Comparison of ENCODE assay signal across 8 cellular contexts in the genomic region with DNA sequence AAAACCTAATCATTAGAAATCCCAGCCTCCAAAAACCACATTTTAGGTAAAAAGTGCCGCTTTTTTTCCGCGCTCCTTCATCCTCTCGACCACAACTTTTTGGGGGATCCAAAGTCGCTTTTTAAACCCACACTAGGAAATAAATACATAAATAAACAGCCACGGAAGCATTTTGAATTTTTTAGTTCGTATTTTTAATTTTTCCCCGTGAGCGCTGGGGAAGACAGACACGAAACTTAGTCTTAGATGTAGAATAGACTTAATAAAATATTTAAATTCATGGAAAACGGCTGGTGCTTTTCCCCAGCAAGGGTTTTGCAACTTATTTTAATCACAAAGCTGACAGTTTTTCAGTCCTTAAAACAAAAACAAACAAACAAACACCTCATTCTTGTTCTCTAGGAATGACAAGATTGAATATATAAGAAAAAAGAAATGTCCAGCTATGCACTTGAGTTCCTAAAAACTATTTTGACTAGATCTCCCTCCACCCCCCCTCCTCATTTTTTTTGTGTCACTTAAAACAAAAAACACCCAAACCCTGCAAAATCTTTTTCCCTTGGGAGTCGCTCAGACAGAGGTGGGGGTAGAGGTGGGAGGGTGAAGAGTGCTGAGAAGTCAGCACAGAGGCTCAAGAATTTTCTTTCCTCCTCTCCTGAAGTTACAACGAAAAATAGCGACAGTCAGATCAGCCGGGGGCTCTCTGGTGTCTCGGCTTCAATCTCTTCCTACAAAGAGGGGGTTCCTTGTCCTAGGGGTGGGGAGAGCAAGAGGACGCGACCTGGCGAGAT. TPM values are rescaled to one million over a fixed set of nuclear protein-coding genes. Genes with fewer than 3 reads are reported as not detected.
DNase-seq lines count a peak whose midpoint lies in the region; ATAC-seq and TF ChIP-seq lines count a peak whose summit lies in the region.

No MANE protein-coding gene starts in this region.

- H3K9ac ChIP-seq in colonic mucosa (ENCODE audit: low read depth in 2 of 2, low read length in 2 of 2) = peak overlapping the region; percentile 50 to 55

- peaks cover 5% of the 10 kb centered on the region for H3K4me1 ChIP-seq in colonic mucosa

- TF ChIP-seq CTCF in BJ (IDR thresholded peaks at IDR 0.05; ENCODE audit: insufficient read depth, low read depth, low read length) (no peak), colonic mucosa (IDR thresholded peaks at IDR 0.05) (no peak), natural killer cell (IDR thresholded peaks at IDR 0.05) (no peak)

- peaks cover 47 to 49% of the 10 kb centered on the region in 2 donors for H3K27me3 Mint-ChIP-seq in natural killer cell (ENCODE audit: low read depth in 2 of 2)

- no peaks in the 10 kb centered on the region for H3K9me3 Mint-ChIP-seq in natural killer cell

- CTCF ChIA-PET in BJ (lab: Yijun Ruan, JAX) = interaction anchor here (0.7 to 3.8 kb wide), 10 partner anchors 26 to 946 kb away, joined by 3 to 16 read pairs (median 4); no protein-coding TSS in a partner anchor

- H3K27me3 ChIP-seq in BJ (ENCODE audit: control insufficient read depth, insufficient read depth, low read length) (no peaks in the 10 kb centered on the region), colonic mucosa (peaks cover 43% of the 10 kb centered on the region)

- H3K4me3 Mint-ChIP-seq in natural killer cell = peak overlapping the region; percentile 94

- H3K4me1 Mint-ChIP-seq in natural killer cell = peaks cover 21 to 56% of the 10 kb centered on the region in 2 donors

- H3K36me3 ChIP-seq in BJ (ENCODE audit: control insufficient read depth, insufficient read depth, low read length) = no peaks in the 10 kb centered on the region
- no peaks in the 10 kb centered on the region for H3K36me3 ChIP-seq in KOPT-K1 (ENCODE audit: insufficient read depth, low read length)
- no peaks in the 10 kb centered on the region for H3K36me3 ChIP-seq in colonic mucosa

- peak overlapping the region; percentile 66 to 87 for H3K27ac Mint-ChIP-seq in natural killer cell

- intact Hi-C loops in colonic mucosa (cut with DNase I) (no loop called here), natural killer cell (cut with micrococcal nuclease) (loop anchor here (5.0 kb wide), 1 partner anchor 256 kb away; no protein-coding TSS in a partner anchor)

- H3K36me3 Mint-ChIP-seq in natural killer cell = no peaks in the 10 kb centered on the region

- no peaks in the 10 kb centered on the region for H3K9me3 ChIP-seq in KOPT-K1 (ENCODE audit: insufficient read depth, low read length, poor library complexity, severe bottlenecking)
- H3K9me3 ChIP-seq in colonic mucosa = no peaks in the 10 kb centered on the region

- H3K27ac ChIP-seq in KOPT-K1 (ENCODE audit: low read depth, low read length, poor library complexity, severe bottlenecking) = peak overlapping the region; percentile 88
- peak overlapping the region; percentile 55 for H3K27ac ChIP-seq in colonic mucosa

- no peak for DNase-seq in BJ (ENCODE audit: low read depth)
- DNase-seq in colonic mucosa = no peak
- no peak for DNase-seq in natural killer cell
- DNase-seq in mesenteric fat pad (ENCODE audit: low spot score) = no peak
- no peak for DNase-seq in HK-2 (ENCODE audit: unreplicated experiment)
- no peak for DNase-seq in stimulated activated CD8-positive, alpha-beta memory T cell treated with anti-CD3 and anti-CD28 coated beads, Interleukin-4, amount 100 ng/mL, for 48 hours
- no peak for DNase-seq in NCI-H2081 (lab: John Stamatoyannopoulos, UW)

- H3K4me3 ChIP-seq in BJ (ENCODE audit: low read depth, low read length) = peak overlapping the region; percentile 57
- peak overlapping the region; percentile 55 for H3K4me3 ChIP-seq in colonic mucosa

- POLR2A ChIA-PET in BJ (lab: Charles Lee) = no interaction called here

- ATAC-seq in natural killer cell = no peak

RNA-seq across cellular contexts. Expression of a gene that starts 43.4 kb away (rescaled TPM):
- 7.8 and 9.2 TPM in 2 replicates for polyA plus RNA-seq in BJ (2011; rRNA removed)
- 8.3 and 13.1 TPM in 2 replicates for polyA minus RNA-seq in BJ (2011; rRNA and poly(A)+ RNA removed)
- 1 to 10 TPM; 3.4 to 4.1 TPM for total RNA-seq in colonic mucosa
- 10 to 100 TPM in 1 of 3 donors, 1 to 10 TPM in 2; 7.3 to 10.9 (median 9.9) TPM for total RNA-seq in natural killer cell
- 5.0 TPM for total RNA-seq in mesenteric fat pad
